Comparison of ENCODE assay signal across 8 cellular contexts in genomic region chr1:26921462-26922200, GRCh38. TPM values are rescaled to one million over a fixed set of nuclear protein-coding genes. Genes with fewer than 3 reads are reported as not detected.
A peak's percentile ranks its signal among the peaks of the same experiment; 100 is the strongest.
DNase-seq lines count a peak whose midpoint lies in the region; ATAC-seq and TF ChIP-seq lines count a peak whose summit lies in the region.

TSS of gene NUDC (plus strand) at chr1:26921743. CDS start at chr1:26921849, 106 bp downstream.

- H3K27me3 Mint-ChIP-seq in CD8-positive, alpha-beta memory T cell: peaks cover 0 to 1% of the 10 kb centered on the region in 2 donors

- intact Hi-C loops in lower lobe of right lung (cut with DNase I): no loop called here

- H3K4me1 ChIP-seq in CD8-positive, alpha-beta memory T cell (ENCODE audit: insufficient read depth, low read length): peaks cover 22% of the 10 kb centered on the region
- H3K4me1 ChIP-seq in lower lobe of right lung: peaks cover 23% of the 10 kb centered on the region

- no peaks in the 10 kb centered on the region for H3K9me3 Mint-ChIP-seq in CD8-positive, alpha-beta memory T cell

- POLR2A ChIA-PET in CD8-positive, alpha-beta memory T cell (lab: Charles Lee): interaction anchor here (0.5 to 1.9 kb wide), 5 partner anchors 21 to 1692 kb away, joined by 3 to 6 read pairs (median 4); partner anchors contain the start of genes GPATCH3 and GPN2

- peak; percentile 93 to 97 (median 95) for DNase-seq in CD8-positive, alpha-beta memory T cell
- DNase-seq in HS-5 (ENCODE audit: low read depth) (peak; percentile 85), lower lobe of right lung (peak; percentile 99)
- DNase-seq in NK-92 treated with Interleukin-12 subunit alpha and Interleukin-12 subunit beta, amount 100 ng/mL, for 24 hours (lab: John Stamatoyannopoulos, UW): peak; percentile 98
- peak; percentile 97 for DNase-seq in activated CD8-positive, alpha-beta memory T cell treated with anti-CD3 and anti-CD28 coated beads for 24 hours
- peak; percentile 94 for DNase-seq in effector CD4-positive, alpha-beta T cell
- peak; percentile 91 to 96 (median 93) for DNase-seq in stimulated activated CD4-positive, alpha-beta T cell treated with anti-CD3 and anti-CD28 coated beads, TNF-alpha, amount 100 ng/mL, for 24 hours (ENCODE audit: low read depth in 3 of 3)

- CTCF ChIA-PET in CD8-positive, alpha-beta memory T cell (lab: Charles Lee): interaction anchor here (1.2 kb wide), 2 partner anchors 7 to 31 kb away, joined by 3 read pairs; partner anchors contain the start of gene GPN2

- peaks cover 13% of the 10 kb centered on the region for H3K36me3 ChIP-seq in CD8-positive, alpha-beta memory T cell (ENCODE audit: insufficient read depth, low read length)
- peaks cover 29% of the 10 kb centered on the region for H3K36me3 ChIP-seq in lower lobe of right lung

- peak within 1 kb of the TSS; percentile 87 to 97 (median 93) for H3K4me3 Mint-ChIP-seq in CD8-positive, alpha-beta memory T cell

- H3K27me3 ChIP-seq in CD8-positive, alpha-beta memory T cell (ENCODE audit: insufficient read depth, low read length, poor library complexity, severe bottlenecking): no peaks in the 10 kb centered on the region
- no peaks in the 10 kb centered on the region for H3K27me3 ChIP-seq in lower lobe of right lung (ENCODE audit: low read depth)

- peaks cover 0 to 35% (median 0%) of the 10 kb centered on the region in 3 donors for H3K36me3 Mint-ChIP-seq in CD8-positive, alpha-beta memory T cell

- H3K27ac ChIP-seq in CD8-positive, alpha-beta memory T cell (ENCODE audit: low read depth, low read length): peak within 1 kb of the TSS; percentile 84
- peak within 1 kb of the TSS; percentile 93 for H3K27ac ChIP-seq in lower lobe of right lung

- ATAC-seq in GM19468 (IDR thresholded peaks at IDR 0.05; ENCODE audit: extremely low read depth, unreplicated experiment) (peak; percentile 97), lower lobe of right lung (peak; percentile 99)

- peak within 1 kb of the TSS; percentile 77 for H3K4me3 ChIP-seq in CD8-positive, alpha-beta memory T cell (ENCODE audit: low read length)
- H3K4me3 ChIP-seq in lower lobe of right lung: peak within 1 kb of the TSS; percentile 100

- peaks cover 26 to 45% (median 38%) of the 10 kb centered on the region in 3 donors for H3K4me1 Mint-ChIP-seq in CD8-positive, alpha-beta memory T cell

- TF ChIP-seq CTCF in lower lobe of right lung (IDR thresholded peaks at IDR 0.05): no peak

- H3K27ac Mint-ChIP-seq in CD8-positive, alpha-beta memory T cell: peak within 1 kb of the TSS; percentile 87 to 98 (median 95)

- no peaks in the 10 kb centered on the region for H3K9me3 ChIP-seq in CD8-positive, alpha-beta memory T cell (ENCODE audit: low read length)
- H3K9me3 ChIP-seq in lower lobe of right lung: no peaks in the 10 kb centered on the region

RNA-seq across cellular contexts. Expression of gene NUDC, which starts in this region (rescaled TPM):
- total RNA-seq in CD8-positive, alpha-beta memory T cell: 100 to 1,000 TPM; 167 to 168 TPM
- polyA plus RNA-seq in CD8-positive, alpha-beta memory T cell: 122 TPM
- 56.7 TPM for total RNA-seq in lower lobe of right lung

Comparison
In these comparisons a context has a peak if more than half of its experiments do, and no peak if none do; other contexts are left out.
1. Peak in every context shown above with its lines: DNase-seq, ATAC-seq, H3K4me3 ChIP-seq and H3K27ac ChIP-seq.